ENCODE assay signal across 8 cellular contexts in genomic region chr20:31968299-31969126, GRCh38. TPM values are rescaled to one million over a fixed set of nuclear protein-coding genes. Genes with fewer than 3 reads are reported as not detected.
DNase-seq lines count a peak whose midpoint lies in the region; ATAC-seq, FAIRE-seq and TF ChIP-seq lines count a peak whose summit lies in the region.

No MANE protein-coding gene starts in this region.

- intact Hi-C loops in dendritic cell treated with granulocyte-macrophage colony-stimulating factor and Interleukin-4, amounts not matched to agents 40 ng/mL and 50 ng/mL, for 4 days (cut with micrococcal nuclease) = loop anchor here (1.0 kb wide), 1 partner anchor 16 kb away; the partner anchor contains the start of gene PDRG1
- intact Hi-C loops in HepG2 (cut with micrococcal nuclease; ENCODE audit: unreplicated experiment) = no loop called here

- H3K36me3 ChIP-seq in HepG2 (replicated peaks in 1 of 2; ENCODE audit: control insufficient read depth in 1 of 2, insufficient read depth in 2 of 2, low read length in 2 of 2) = no peaks in the 10 kb centered on the region

- TF ChIP-seq EP300 in HepG2 (IDR thresholded peaks at IDR 0.05; ENCODE audit: low read depth in 2 of 2, low read length in 2 of 2) = no peak
- peak; percentile 99 for TF ChIP-seq EP300 in HepG2 (CRISPR knock-in tag; IDR thresholded peaks at IDR 0.05; ENCODE audit: borderline replicate concordance)

- no peaks in the 10 kb centered on the region for H3K36me3 Mint-ChIP-seq in dendritic cell treated with granulocyte-macrophage colony-stimulating factor and Interleukin-4, amounts not matched to agents 40 ng/mL and 50 ng/mL, for 4 days (ENCODE audit: low read depth)

- FAIRE-seq in HepG2 (lab: Jason Lieb, UNC) = peak; percentile 42

- DNase-seq in GM19238 (ENCODE audit: insufficient read length, low spot score) = peak; percentile 86
- DNase-seq in MV-4-11 (lab: John Stamatoyannopoulos, UW) = peak; percentile 48
- peak; percentile 80 to 83 for DNase-seq in activated CD4-positive, alpha-beta T cell treated with anti-CD3 and anti-CD28 coated beads, Interleukin-2, amount 50 U/mL, for 48 hours
- peak; percentile 64 for DNase-seq in HepG2 (ENCODE audit: low spot score)
- peak; percentile 60 to 78 for DNase-seq in stimulated activated CD4-positive, alpha-beta T cell treated with anti-CD3 and anti-CD28 coated beads, Interleukin-4, amount 100 ng/mL, for 4 hours

- 16% methylated on average over 49 of the region's 56 CpGs for WGBS in HepG2 (ENCODE audit: low lambda C conversion rate)

- in situ Hi-C loops in HepG2 (cut with HindIII; ENCODE audit: extremely low pct_ligation_motif_present, low pct_unique_long_range_greater_than_20kb) = no loop called here

- H3K9me3 Mint-ChIP-seq in dendritic cell treated with granulocyte-macrophage colony-stimulating factor and Interleukin-4, amounts not matched to agents 40 ng/mL and 50 ng/mL, for 4 days = no peaks in the 10 kb centered on the region

- no peaks in the 10 kb centered on the region; the same call in 1 of the 2 replicates for H4K20me1 ChIP-seq in HepG2 (ENCODE audit: insufficient read depth, low read length)

- H3K27me3 ChIP-seq in HepG2 (ENCODE audit: control insufficient read depth in 1 of 2, insufficient read depth in 2 of 2, low read length in 2 of 2) = no peaks in the 10 kb centered on the region; a peak in 2 of 5 replicates

- BruUV-seq in HepG2 (replicated peaks; lab: Mats Ljungman, UMichigan) = no TSS peak

- H3K4me1 Mint-ChIP-seq in dendritic cell treated with granulocyte-macrophage colony-stimulating factor and Interleukin-4, amounts not matched to agents 40 ng/mL and 50 ng/mL, for 4 days (ENCODE audit: low read depth) = peaks cover 18% of the 10 kb centered on the region

- H3K9ac ChIP-seq in HepG2 (ENCODE audit: insufficient read depth, low read depth, low read length) = no peak overlapping the region

- ATAC-seq in HepG2 (peak; percentile 93), HG03108 (IDR thresholded peaks at IDR 0.05; ENCODE audit: unreplicated experiment) (no peak), HG03097 (IDR thresholded peaks at IDR 0.05; ENCODE audit: low FRiP score, unreplicated experiment) (no peak)

- H2AFZ ChIP-seq in HepG2 (ENCODE audit: low read length) = no peak overlapping the region

- H3K4me3 ChIP-seq in HepG2 (replicated peaks in 1 of 3; ENCODE audit: insufficient read depth in 1 of 3, low read depth in 2 of 3, low read length in 3 of 3) = no peak overlapping the region; a peak in 1 of 6 replicates

- H3K4me1 ChIP-seq in HepG2 (ENCODE audit: insufficient read depth, low read length) = no peaks in the 10 kb centered on the region

- no peaks in the 10 kb centered on the region for H3K79me2 ChIP-seq in HepG2 (ENCODE audit: insufficient read depth, low read length)

- POLR2A ChIA-PET in HepG2 (lab: Yijun Ruan, JAX) = no interaction called here

- peak; percentile 52 for TF ChIP-seq CTCF in HepG2 (CRISPR knock-in tag; IDR thresholded peaks at IDR 0.05)

- TF ChIP-seq POLR2A in HepG2 (IDR thresholded peaks at IDR 0.05; ENCODE audit: insufficient read depth in 1 of 2, low read depth in 2 of 2, low read length in 2 of 2) = no peak

- H3K27me3 Mint-ChIP-seq in dendritic cell treated with granulocyte-macrophage colony-stimulating factor and Interleukin-4, amounts not matched to agents 40 ng/mL and 50 ng/mL, for 4 days = peaks cover 60% of the 10 kb centered on the region

- H3K27ac ChIP-seq in HepG2 (ENCODE audit: extremely low read length, insufficient read depth, low read length) = no peak overlapping the region

- H3K9me3 ChIP-seq in HepG2 (ENCODE audit: low read length) = no peaks in the 10 kb centered on the region

- H3K4me2 ChIP-seq in HepG2 (ENCODE audit: low read depth, low read length) = no peak overlapping the region; the same call in 1 of the 2 replicates

- CTCF ChIA-PET in HepG2 (lab: Yijun Ruan, JAX; ENCODE audit: low intra/inter-chr PET ratio, low total read pairs) = no interaction called here

- TF ChIP-seq RAD21 in HepG2 (CRISPR knock-in tag; IDR thresholded peaks at IDR 0.05) = peak; percentile 90

- peak overlapping the region; percentile 89 for H3K4me3 Mint-ChIP-seq in dendritic cell treated with granulocyte-macrophage colony-stimulating factor and Interleukin-4, amounts not matched to agents 40 ng/mL and 50 ng/mL, for 4 days

- H3K27ac Mint-ChIP-seq in dendritic cell treated with granulocyte-macrophage colony-stimulating factor and Interleukin-4, amounts not matched to agents 40 ng/mL and 50 ng/mL, for 4 days = no peak overlapping the region

RNA-seq across cellular contexts. Expression of gene XKR7, which starts 0.6 kb away (rescaled TPM):
- not detected in 2 replicates for total RNA-seq in HepG2 (2016; rRNA removed; fragmentation: Illumina TruSeq; extraction: Trizol)
- not detected in 2 replicates for total RNA-seq in HepG2 (2016; cell fraction: cytosol; rRNA removed; fragmentation: Illumina TruSeq; extraction: Trizol; ENCODE audit: low read depth)
- total RNA-seq in HepG2 (2016; cell fraction: insoluble cytoplasmic fraction; rRNA removed; fragmentation: Illumina TruSeq; extraction: Trizol) = not detected in 2 replicates
- not detected in 2 replicates for total RNA-seq in HepG2 (2016; cell fraction: membrane; rRNA removed; fragmentation: Illumina TruSeq; extraction: Trizol)
- not detected in 2 replicates for total RNA-seq in HepG2 (2016; cell fraction: nucleus; rRNA removed; fragmentation: Illumina TruSeq; extraction: Trizol)
- polyA plus RNA-seq in HepG2 (2011; rRNA removed) = not detected in 2 replicates
- polyA plus RNA-seq in HepG2 (2011; cell fraction: cytosol; rRNA removed) = not detected in 2 replicates
- not detected in 2 replicates for polyA plus RNA-seq in HepG2 (2011; cell fraction: nucleus; rRNA removed)
- polyA plus RNA-seq in HepG2 (2012) = not detected in 2 replicates
- polyA plus RNA-seq in HepG2 (2016; cell fraction: cytosol; fragmentation: Illumina TruSeq; extraction: Trizol; ENCODE audit: low read depth) = not detected in 2 replicates
- polyA plus RNA-seq in HepG2 (2016; cell fraction: insoluble cytoplasmic fraction; fragmentation: Illumina TruSeq; extraction: Trizol; ENCODE audit: low read depth) = not detected in 2 replicates
- not detected in 2 replicates for polyA plus RNA-seq in HepG2 (2016; cell fraction: membrane; fragmentation: Illumina TruSeq; extraction: Trizol; ENCODE audit: low read depth)
- not detected in 2 replicates for polyA plus RNA-seq in HepG2 (2016; cell fraction: nucleus; fragmentation: Illumina TruSeq; extraction: Trizol; ENCODE audit: insufficient read depth, low read depth)
- polyA minus RNA-seq in HepG2 (2011; rRNA and poly(A)+ RNA removed; ENCODE audit: low replicate concordance) = 0.02 TPM in 1 of 2 replicates, not detected in the other
- polyA minus RNA-seq in HepG2 (2011; cell fraction: cytosol; rRNA and poly(A)+ RNA removed) = not detected in 2 replicates
- polyA minus RNA-seq in HepG2 (2011; cell fraction: nucleus; rRNA and poly(A)+ RNA removed) = not detected in 2 replicates

RNA-seq across cellular contexts. Expression of gene PDRG1, which starts 16.7 kb away (rescaled TPM):
- total RNA-seq in HepG2 (2016; rRNA removed; fragmentation: Illumina TruSeq; extraction: Trizol) = 16.6 and 22.1 TPM in 2 replicates
- total RNA-seq in HepG2 (2016; cell fraction: cytosol; rRNA removed; fragmentation: Illumina TruSeq; extraction: Trizol; ENCODE audit: low read depth) = 5.1 and 5.7 TPM in 2 replicates
- total RNA-seq in HepG2 (2016; cell fraction: insoluble cytoplasmic fraction; rRNA removed; fragmentation: Illumina TruSeq; extraction: Trizol) = 16.1 and 23.7 TPM in 2 replicates
- 12.0 and 13.1 TPM in 2 replicates for total RNA-seq in HepG2 (2016; cell fraction: membrane; rRNA removed; fragmentation: Illumina TruSeq; extraction: Trizol)
- 8.3 and 9.7 TPM in 2 replicates for total RNA-seq in HepG2 (2016; cell fraction: nucleus; rRNA removed; fragmentation: Illumina TruSeq; extraction: Trizol)
- 18.0 and 20.2 TPM in 2 replicates for polyA plus RNA-seq in HepG2 (2011; rRNA removed)
- polyA plus RNA-seq in HepG2 (2011; cell fraction: cytosol; rRNA removed) = 19.4 and 20.2 TPM in 2 replicates
- polyA plus RNA-seq in HepG2 (2011; cell fraction: nucleus; rRNA removed) = 11.2 and 13.9 TPM in 2 replicates
- polyA plus RNA-seq in HepG2 (2012) = 15.0 and 15.5 TPM in 2 replicates
- 6.4 and 6.6 TPM in 2 replicates for polyA plus RNA-seq in HepG2 (2016; cell fraction: cytosol; fragmentation: Illumina TruSeq; extraction: Trizol; ENCODE audit: low read depth)
- 34.8 and 36.2 TPM in 2 replicates for polyA plus RNA-seq in HepG2 (2016; cell fraction: insoluble cytoplasmic fraction; fragmentation: Illumina TruSeq; extraction: Trizol; ENCODE audit: low read depth)
- 11.1 and 11.7 TPM in 2 replicates for polyA plus RNA-seq in HepG2 (2016; cell fraction: membrane; fragmentation: Illumina TruSeq; extraction: Trizol; ENCODE audit: low read depth)
- polyA plus RNA-seq in HepG2 (2016; cell fraction: nucleus; fragmentation: Illumina TruSeq; extraction: Trizol; ENCODE audit: insufficient read depth, low read depth) = 20.9 and 21.7 TPM in 2 replicates
- polyA minus RNA-seq in HepG2 (2011; rRNA and poly(A)+ RNA removed; ENCODE audit: low replicate concordance) = 3.7 and 8.1 TPM in 2 replicates
- polyA minus RNA-seq in HepG2 (2011; cell fraction: cytosol; rRNA and poly(A)+ RNA removed) = 3.5 and 4.6 TPM in 2 replicates
- 5.8 and 6.6 TPM in 2 replicates for polyA minus RNA-seq in HepG2 (2011; cell fraction: nucleus; rRNA and poly(A)+ RNA removed)

RNA-seq across cellular contexts. Expression of gene CCM2L, which starts 41.7 kb away (rescaled TPM):
- total RNA-seq in HepG2 (2016; rRNA removed; fragmentation: Illumina TruSeq; extraction: Trizol) = 0.15 TPM in 1 of 2 replicates, not detected in the other
- 0.18 TPM in 1 of 2 replicates, not detected in the other for total RNA-seq in HepG2 (2016; cell fraction: cytosol; rRNA removed; fragmentation: Illumina TruSeq; extraction: Trizol; ENCODE audit: low read depth)
- total RNA-seq in HepG2 (2016; cell fraction: insoluble cytoplasmic fraction; rRNA removed; fragmentation: Illumina TruSeq; extraction: Trizol) = 0.09 TPM in 1 of 2 replicates, not detected in the other
- not detected in 2 replicates for total RNA-seq in HepG2 (2016; cell fraction: membrane; rRNA removed; fragmentation: Illumina TruSeq; extraction: Trizol)
- not detected in 2 replicates for total RNA-seq in HepG2 (2016; cell fraction: nucleus; rRNA removed; fragmentation: Illumina TruSeq; extraction: Trizol)
- not detected in 2 replicates for polyA plus RNA-seq in HepG2 (2011; rRNA removed)
- polyA plus RNA-seq in HepG2 (2011; cell fraction: cytosol; rRNA removed) = 0.13 TPM in 1 of 2 replicates, not detected in the other
- 0.07 and 0.16 TPM in 2 replicates for polyA plus RNA-seq in HepG2 (2011; cell fraction: nucleus; rRNA removed)
- polyA plus RNA-seq in HepG2 (2012) = 0.15 TPM in 1 of 2 replicates, not detected in the other
- not detected in 2 replicates for polyA plus RNA-seq in HepG2 (2016; cell fraction: cytosol; fragmentation: Illumina TruSeq; extraction: Trizol; ENCODE audit: low read depth)
- polyA plus RNA-seq in HepG2 (2016; cell fraction: insoluble cytoplasmic fraction; fragmentation: Illumina TruSeq; extraction: Trizol; ENCODE audit: low read depth) = 0.12 and 0.25 TPM in 2 replicates
- polyA plus RNA-seq in HepG2 (2016; cell fraction: membrane; fragmentation: Illumina TruSeq; extraction: Trizol; ENCODE audit: low read depth) = 0.08 TPM in 1 of 2 replicates, not detected in the other
- polyA plus RNA-seq in HepG2 (2016; cell fraction: nucleus; fragmentation: Illumina TruSeq; extraction: Trizol; ENCODE audit: insufficient read depth, low read depth) = 0.42 TPM in 1 of 2 replicates, not detected in the other
- not detected in 2 replicates for polyA minus RNA-seq in HepG2 (2011; rRNA and poly(A)+ RNA removed; ENCODE audit: low replicate concordance)
- polyA minus RNA-seq in HepG2 (2011; cell fraction: cytosol; rRNA and poly(A)+ RNA removed) = not detected in 2 replicates
- not detected in 2 replicates for polyA minus RNA-seq in HepG2 (2011; cell fraction: nucleus; rRNA and poly(A)+ RNA removed)
